Comparison of ENCODE assay signal across 8 cellular contexts in genomic region chr7:95545007-95545615, GRCh38. TPM values are rescaled to one million over a fixed set of nuclear protein-coding genes. Genes with fewer than 3 reads are reported as not detected.
A peak's percentile ranks its signal among the peaks of the same experiment; 100 is the strongest.
DNase-seq lines count a peak whose midpoint lies in the region; ATAC-seq and TF ChIP-seq lines count a peak whose summit lies in the region.

No MANE protein-coding gene starts in this region.

- peak overlapping the region; percentile 94 for H3K4me2 ChIP-seq in IMR-90 (ENCODE audit: low read depth, low read length)

- intact Hi-C loops in IMR-90 (cut with micrococcal nuclease) = loop anchor here (1.0 to 2.0 kb wide), 3 partner anchors 18 to 139 kb away; no protein-coding TSS in a partner anchor
- intact Hi-C loops in body of pancreas (cut with DNase I) = no loop called here
- intact Hi-C loops in CD8-positive, alpha-beta T cell (cut with DNase I, micrococcal nuclease) = no loop called here

- H3K14ac ChIP-seq in IMR-90 (replicated peaks; ENCODE audit: low read depth, low read length) = no peak overlapping the region

- no peak overlapping the region for H3K27ac Mint-ChIP-seq in CD8-positive, alpha-beta T cell

- no peak overlapping the region for H3K4ac ChIP-seq in IMR-90 (ENCODE audit: low read depth, low read length)

- no peak overlapping the region for H4K5ac ChIP-seq in IMR-90 (ENCODE audit: low read depth, low read length)

- no peaks in the 10 kb centered on the region for H3K9me1 ChIP-seq in IMR-90 (ENCODE audit: insufficient read depth, low read length)

- no peak overlapping the region for H3K23ac ChIP-seq in IMR-90 (ENCODE audit: low read depth, low read length)

- H3K27me3 Mint-ChIP-seq in CD8-positive, alpha-beta T cell (ENCODE audit: low read depth) = peaks cover 3% of the 10 kb centered on the region

- no peak overlapping the region for H3K4me3 Mint-ChIP-seq in CD8-positive, alpha-beta T cell

- H2BK5ac ChIP-seq in IMR-90 (ENCODE audit: low read depth, low read length, poor library complexity, severe bottlenecking) = no peak overlapping the region

- in situ Hi-C loops in IMR-90 (cut with MboI; ENCODE audit: low sequenced_read_pairs) = no loop called here

- no peak overlapping the region for H2AK5ac ChIP-seq in IMR-90 (ENCODE audit: low read depth, low read length)

- H3K4me1 ChIP-seq in IMR-90 (ENCODE audit: control insufficient read depth, insufficient read depth, low read length) = no peaks in the 10 kb centered on the region
- peaks cover 52% of the 10 kb centered on the region for H3K4me1 ChIP-seq in body of pancreas
- H3K4me1 ChIP-seq in CD8-positive, alpha-beta T cell (ENCODE audit: insufficient read depth, low read length) = no peaks in the 10 kb centered on the region

- H2BK15ac ChIP-seq in IMR-90 (ENCODE audit: low read depth, low read length) = no peak overlapping the region

- H2BK120ac ChIP-seq in IMR-90 (ENCODE audit: low read depth, low read length) = no peak overlapping the region

- H3K36me3 ChIP-seq in IMR-90 (ENCODE audit: control insufficient read depth, insufficient read depth, low read length) (no peaks in the 10 kb centered on the region), body of pancreas (replicated peaks in 1 of 2; ENCODE audit: insufficient read depth in 1 of 2, low read depth in 2 of 2) (no peaks in the 10 kb centered on the region)
- no peaks in the 10 kb centered on the region for H3K36me3 ChIP-seq in CD8-positive, alpha-beta T cell (ENCODE audit: insufficient read depth, low read length)

- H3K9ac ChIP-seq in IMR-90 (ENCODE audit: low read depth, low read length) = no peak overlapping the region

- dilution Hi-C loops in IMR-90 (cut with HindIII; ENCODE audit: low sequenced_read_pairs, unreplicated experiment) = no loop called here

- H3K4me3 ChIP-seq in IMR-90 (ENCODE audit: insufficient read depth, low read depth, low read length) (peak overlapping the region; percentile 36; the same call in 1 of the 2 replicates), body of pancreas (no peak overlapping the region), skin epidermis (peak overlapping the region in 2 of 7 experiments; percentile 7 to 23)
- no peak overlapping the region for H3K4me3 ChIP-seq in CD8-positive, alpha-beta T cell (ENCODE audit: low read depth, low read length)

- DNase-seq in COLO829 (ENCODE audit: low spot score) (peak; percentile 86), IMR-90 (peak; percentile 65), body of pancreas (peak; percentile 66 to 75 (median 72)), iPS-NIHi7 (ENCODE audit: extremely low spot score) (peak; percentile 60), NCI-H446 (lab: John Stamatoyannopoulos, UW) (no peak)
- no peak for DNase-seq in stimulated activated CD4-positive, alpha-beta T cell treated with anti-CD3 and anti-CD28 coated beads, Interleukin-4, amount 100 ng/mL, for 4 hours
- DNase-seq in CD8-positive, alpha-beta T cell = no peak

- H3K27ac ChIP-seq in IMR-90 (ENCODE audit: insufficient read depth, low read length) (no peak overlapping the region), body of pancreas (peak overlapping the region; percentile 59 to 74 (median 69)), skin epidermis (peak overlapping the region in 12 of 21 experiments; percentile 13 to 82 (median 54))
- H3K27ac ChIP-seq in CD8-positive, alpha-beta T cell (ENCODE audit: low read depth, low read length) = no peak overlapping the region

- ATAC-seq in IMR-90 (ENCODE audit: low read depth) (peak; percentile 95), body of pancreas (peak; percentile 79)
- no peak for ATAC-seq in CD8-positive, alpha-beta T cell

- TF ChIP-seq POLR2A in IMR-90 (IDR thresholded peaks at IDR 0.05; ENCODE audit: low read depth, low read length) = no peak
- TF ChIP-seq POLR2A in body of pancreas (IDR thresholded peaks at IDR 0.05) = no peak

- H3K36me3 Mint-ChIP-seq in CD8-positive, alpha-beta T cell = no peaks in the 10 kb centered on the region

- H3K27me3 ChIP-seq in IMR-90 (ENCODE audit: control insufficient read depth, insufficient read depth, low read length) (peaks cover 2% of the 10 kb centered on the region), body of pancreas (no peaks in the 10 kb centered on the region)
- H3K27me3 ChIP-seq in CD8-positive, alpha-beta T cell (ENCODE audit: insufficient read depth, low read length) = peaks cover 9% of the 10 kb centered on the region

- no peaks in the 10 kb centered on the region for H3K4me1 Mint-ChIP-seq in CD8-positive, alpha-beta T cell (ENCODE audit: low read depth)

- H4K8ac ChIP-seq in IMR-90 (ENCODE audit: low read depth in 2 of 2, low read length in 2 of 2) = no peak overlapping the region; a peak in 1 of 4 replicates

- BruUV-seq in IMR-90 (replicated peaks; lab: Mats Ljungman, UMichigan) = no TSS peak

- no CpG with 5 or more reads among the region's 3 CpGs for WGBS in IMR-90 (ENCODE audit: extremely low coverage in 2 of 2, insufficient read length in 1 of 2), 2 experiments
- 2 to 5% methylated on average over 3 of the region's 3 CpGs for WGBS in body of pancreas, 2 donors

- no peak overlapping the region for H2AFZ ChIP-seq in IMR-90 (replicated peaks; ENCODE audit: low read length, poor library complexity)

- no peak overlapping the region for H2AK9ac ChIP-seq in IMR-90 (replicated peaks; ENCODE audit: low read depth, low read length, poor library complexity)

- peak; percentile 69 for TF ChIP-seq RAD21 in IMR-90 (IDR thresholded peaks at IDR 0.05; ENCODE audit: low read length)

- H3K9me3 Mint-ChIP-seq in CD8-positive, alpha-beta T cell = no peaks in the 10 kb centered on the region

- no peak overlapping the region for H4K91ac ChIP-seq in IMR-90 (ENCODE audit: insufficient read depth, low read depth, low read length)

- H3K9me3 ChIP-seq in IMR-90 (ENCODE audit: control insufficient read depth, insufficient read depth, low read length) (no peaks in the 10 kb centered on the region), body of pancreas (no peaks in the 10 kb centered on the region)
- no peaks in the 10 kb centered on the region for H3K9me3 ChIP-seq in CD8-positive, alpha-beta T cell (ENCODE audit: low read length)

- peak; percentile 85 for TF ChIP-seq CTCF in IMR-90 (conservative IDR thresholded peaks at IDR 0.05; ENCODE audit: low read depth, low read length)
- TF ChIP-seq CTCF in body of pancreas (IDR thresholded peaks at IDR 0.05) = peak; percentile 44 to 94 (median 88)
- no peak for TF ChIP-seq CTCF in CD8-positive, alpha-beta T cell (IDR thresholded peaks at IDR 0.05)

- H3K79me1 ChIP-seq in IMR-90 (ENCODE audit: low read depth in 1 of 2, low read length in 2 of 2) = no peaks in the 10 kb centered on the region

- POLR2A ChIA-PET in IMR-90 (lab: Charles Lee; ENCODE audit: unreplicated experiment) = interaction anchor here (0.6 kb wide), 1 partner anchor 141 kb away, joined by 4 read pairs; no protein-coding TSS in a partner anchor
- POLR2A ChIA-PET in CD8-positive, alpha-beta T cell (lab: Charles Lee) = no interaction called here

- H2BK20ac ChIP-seq in IMR-90 (ENCODE audit: low read depth, low read length) = no peak overlapping the region

- H3K56ac ChIP-seq in IMR-90 (ENCODE audit: extremely low read depth, insufficient read depth, low read length) = no peak overlapping the region

- no peak overlapping the region for H3K18ac ChIP-seq in IMR-90 (ENCODE audit: low read depth, low read length)

- no peaks in the 10 kb centered on the region for H4K20me1 ChIP-seq in IMR-90 (ENCODE audit: insufficient read depth, low read length)

- CTCF ChIA-PET in IMR-90 (lab: Yijun Ruan, JAX) = interaction anchor here (0.6 to 3.5 kb wide), 10 partner anchors 12 to 152 kb away, joined by 3 to 25 read pairs (median 6); no protein-coding TSS in a partner anchor
- CTCF ChIA-PET in CD8-positive, alpha-beta T cell (lab: Charles Lee) = no interaction called here

TF ChIP-seq in IMR-90, 13 proteins besides CTCF, POLR2A, EP300 and RAD21 (continues in another document):
- no peak for TF ChIP-seq MAFK (IDR thresholded peaks at IDR 0.05; ENCODE audit: low read depth, low read length)
- TF ChIP-seq MXI1 (IDR thresholded peaks at IDR 0.05; ENCODE audit: borderline replicate concordance, low read depth, low read length) = no peak
- no peak for TF ChIP-seq RFX5 (IDR thresholded peaks at IDR 0.05; ENCODE audit: low read depth, low read length)
- TF ChIP-seq CHD1 (IDR thresholded peaks at IDR 0.05; ENCODE audit: low read depth, low read length) = no peak
- no peak for TF ChIP-seq BHLHE40 (IDR thresholded peaks at IDR 0.05; ENCODE audit: low read depth, low read length)
- TF ChIP-seq FOS (IDR thresholded peaks at IDR 0.05; ENCODE audit: low read depth, low read length) = peak; percentile 58; the same call in 1 of the 2 replicates
- TF ChIP-seq CEBPB (IDR thresholded peaks at IDR 0.05; ENCODE audit: low read depth, low read length) = no peak
- no peak for TF ChIP-seq USF2 (IDR thresholded peaks at IDR 0.05; ENCODE audit: low read depth, low read length)
- no peak for TF ChIP-seq ELK1 (IDR thresholded peaks at IDR 0.05; ENCODE audit: borderline replicate concordance, low read depth, low read length)
- no peak for TF ChIP-seq MAZ (IDR thresholded peaks at IDR 0.05; ENCODE audit: borderline replicate concordance, low read depth, low read length)

RNA-seq across cellular contexts. Expression of gene PDK4, which starts 51.2 kb away (rescaled TPM):
- under 0.01 TPM in 2 replicates for total RNA-seq in IMR-90 (2012; rRNA removed)
- polyA plus RNA-seq in IMR-90 (2012; rRNA removed) = 0.03 and 0.06 TPM in 2 replicates
- 0.01 and 0.25 TPM in 2 replicates for polyA plus RNA-seq in IMR-90 (2012; cell fraction: cytosol; rRNA removed)
- polyA plus RNA-seq in IMR-90 (2012; cell fraction: nucleus; rRNA removed; ENCODE audit: low replicate concordance) = 0.29 TPM in 1 of 2 replicates, not detected in the other
- total RNA-seq in body of pancreas = 100 to 1,000 TPM; 234 to 308 TPM
- not detected for total RNA-seq in CD8-positive, alpha-beta T cell

RNA-seq across cellular contexts. Expression of gene ASB4, which starts 59.4 kb away (rescaled TPM):
- total RNA-seq in IMR-90 (2012; rRNA removed) = not detected in 2 replicates
- not detected in 2 replicates for polyA plus RNA-seq in IMR-90 (2012; rRNA removed)
- not detected in 2 replicates for polyA plus RNA-seq in IMR-90 (2012; cell fraction: cytosol; rRNA removed)
- not detected in 2 replicates for polyA plus RNA-seq in IMR-90 (2012; cell fraction: nucleus; rRNA removed; ENCODE audit: low replicate concordance)
- total RNA-seq in body of pancreas = not detected
- not detected for total RNA-seq in CD8-positive, alpha-beta T cell

Comparison
In these comparisons a context has a peak if more than half of its experiments do, and no peak if none do; other contexts are left out.
1. DNase-seq: peak in COLO829 (single experiment), IMR-90 (single experiment), body of pancreas (4 of 4) and iPS-NIHi7 (single experiment); none in NCI-H446 (0 of 2), stimulated activated CD4-positive, alpha-beta T cell treated with anti-CD3 and anti-CD28 coated beads, Interleukin-4, amount 100 ng/mL, for 4 hours (0 of 2) and CD8-positive, alpha-beta T cell (0 of 7).
2. H3K27ac ChIP-seq: peak in body of pancreas (4 of 4) and skin epidermis (12 of 21); none in IMR-90 (single experiment) and CD8-positive, alpha-beta T cell (single experiment).
3. RNA of gene PDK4, which starts 51.2 kb away (total RNA-seq): 234 to 308 TPM in body of pancreas; under 0.01 TPM in IMR-90 and not detected in CD8-positive, alpha-beta T cell; every median in the first group is over 100 times any median in the second.